Comparison of ENCODE assay signal across 10 cellular contexts in the genomic region with DNA sequence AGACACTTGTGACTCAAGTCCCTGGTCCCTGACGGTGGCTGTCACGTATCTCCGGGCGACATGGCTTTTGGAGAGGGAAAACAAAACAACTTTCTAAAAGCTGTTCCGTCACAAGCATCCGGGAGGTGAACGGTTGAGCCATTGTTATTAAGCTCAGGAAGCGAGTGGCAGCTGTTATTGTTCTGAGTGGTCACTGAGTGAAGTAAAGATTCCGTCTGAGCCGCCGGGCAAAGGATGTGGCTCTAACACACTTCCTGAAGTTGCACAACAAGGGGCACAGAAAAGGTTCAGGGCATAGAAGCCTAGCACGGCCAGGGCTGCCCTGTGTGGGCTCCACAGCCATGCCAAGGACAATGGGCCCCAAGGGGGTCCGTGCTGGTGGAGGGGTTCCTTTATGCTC. TPM values are rescaled to one million over a fixed set of nuclear protein-coding genes. Genes with fewer than 3 reads are reported as not detected.
DNase-seq lines count a peak whose midpoint lies in the region; ATAC-seq, FAIRE-seq and TF ChIP-seq lines count a peak whose summit lies in the region.
"Had no signal": no experiment of that assay in that cellular context is flagged by ENCODE, and none has a peak within 500 bp of the region (broad histone marks: within the 10 kb centered on the region; RNA-seq: fewer than 3 reads in every experiment).

No MANE protein-coding gene starts in this region.

- peak; percentile 72 for DNase-seq in activated CD4-positive, alpha-beta T cell treated with anti-CD3 and anti-CD28 coated beads for 36 hours
- no peak for DNase-seq in activated CD4-positive, alpha-beta T cell treated with anti-CD3 and anti-CD28 coated beads for 1 hour
- peak; percentile 59 for DNase-seq in activated CD4-positive, alpha-beta T cell treated with anti-CD3 and anti-CD28 coated beads, Interleukin-2, amount 10 ng/mL, durations not matched to agents 7 days and 5 days
- DNase-seq in right atrium auricular region (ENCODE audit: low spot score) (peak; percentile 81), NCI-H1417 (lab: John Stamatoyannopoulos, UW) (no peak), D721Med (ENCODE audit: insufficient read length, low spot score) (no peak), SJCRH30 (no peak)

- peak; percentile 5 for ATAC-seq in activated CD4-positive, alpha-beta T cell treated with anti-CD3 and anti-CD28 coated beads for 36 hours
- ATAC-seq: A549 had no signal

- no peaks in the 10 kb centered on the region for H3K9me3 ChIP-seq in right atrium auricular region
- H3K9me3 ChIP-seq in subcutaneous abdominal adipose tissue (ENCODE audit: control insufficient read depth in 5 of 5, low read length in 5 of 5) = no peaks in the 10 kb centered on the region
- H3K9me3 ChIP-seq in SJCRH30 (replicated peaks) = no peaks in the 10 kb centered on the region
- H3K9me3 ChIP-seq: A549 had no signal

- H3K4me3 Mint-ChIP-seq in activated CD4-positive, alpha-beta T cell treated with anti-CD3 and anti-CD28 coated beads for 36 hours = peak overlapping the region; percentile 50
- peak overlapping the region; percentile 65 for H3K4me3 Mint-ChIP-seq in activated CD4-positive, alpha-beta T cell treated with anti-CD3 and anti-CD28 coated beads, Interleukin-2, amount 10 ng/mL, durations not matched to agents 7 days and 5 days

- no peaks in the 10 kb centered on the region for H3K27me3 Mint-ChIP-seq in activated CD4-positive, alpha-beta T cell treated with anti-CD3 and anti-CD28 coated beads for 36 hours
- no peaks in the 10 kb centered on the region for H3K27me3 Mint-ChIP-seq in activated CD4-positive, alpha-beta T cell treated with anti-CD3 and anti-CD28 coated beads, Interleukin-2, amount 10 ng/mL, durations not matched to agents 7 days and 5 days

- no peak for FAIRE-seq in D721Med (lab: Jason Lieb, UNC)
- FAIRE-seq: A549 had no signal

- H3K27me3 ChIP-seq in right atrium auricular region (no peaks in the 10 kb centered on the region), subcutaneous abdominal adipose tissue (ENCODE audit: control insufficient read depth in 5 of 5, insufficient read depth in 4 of 5, low read length in 5 of 5) (no peaks in the 10 kb centered on the region), SJCRH30 (no peaks in the 10 kb centered on the region)

- no peak for TF ChIP-seq CTCF in right atrium auricular region (IDR thresholded peaks at IDR 0.05)
- no peak for TF ChIP-seq CTCF in D721Med (IDR thresholded peaks at IDR 0.05; ENCODE audit: insufficient read depth, missing control alignments)

- peaks cover 0 to 47% of the 10 kb centered on the region in 2 donors for H3K4me1 ChIP-seq in right atrium auricular region
- peaks cover 3 to 81% (median 42%) of the 10 kb centered on the region in 5 donors for H3K4me1 ChIP-seq in subcutaneous abdominal adipose tissue (ENCODE audit: control insufficient read depth in 5 of 5, insufficient read depth in 5 of 5, low read length in 5 of 5)
- peaks cover 7% of the 10 kb centered on the region for H3K4me1 ChIP-seq in SJCRH30
- H3K4me1 ChIP-seq: A549 had no signal

- H3K36me3 Mint-ChIP-seq in activated CD4-positive, alpha-beta T cell treated with anti-CD3 and anti-CD28 coated beads for 36 hours (ENCODE audit: low read depth) = peaks cover 50% of the 10 kb centered on the region
- peaks cover 81% of the 10 kb centered on the region for H3K36me3 Mint-ChIP-seq in activated CD4-positive, alpha-beta T cell treated with anti-CD3 and anti-CD28 coated beads, Interleukin-2, amount 10 ng/mL, durations not matched to agents 7 days and 5 days (ENCODE audit: low read depth)

- H3K27ac ChIP-seq in right atrium auricular region (peak overlapping the region; percentile 68 to 78), subcutaneous abdominal adipose tissue (ENCODE audit: low read depth, low read length) (peak overlapping the region; percentile 77), SJCRH30 (no peak overlapping the region)
- H3K27ac ChIP-seq: A549 had no signal

- peaks cover 79% of the 10 kb centered on the region for H3K4me1 Mint-ChIP-seq in activated CD4-positive, alpha-beta T cell treated with anti-CD3 and anti-CD28 coated beads for 36 hours
- H3K4me1 Mint-ChIP-seq in activated CD4-positive, alpha-beta T cell treated with anti-CD3 and anti-CD28 coated beads, Interleukin-2, amount 10 ng/mL, durations not matched to agents 7 days and 5 days = peaks cover 79% of the 10 kb centered on the region

- POLR2A ChIA-PET in activated CD4-positive, alpha-beta T cell treated with anti-CD3 and anti-CD28 coated beads for 36 hours (lab: Charles Lee) = interaction anchor here (1.0 to 1.3 kb wide), 2 partner anchors 16 to 24 kb away, joined by 3 to 9 read pairs; a partner anchor contains a TSS
- POLR2A ChIA-PET in activated CD4-positive, alpha-beta T cell treated with anti-CD3 and anti-CD28 coated beads, Interleukin-2, amount 10 ng/mL, durations not matched to agents 7 days and 5 days (lab: Charles Lee) = no interaction called here

- CTCF ChIA-PET in activated CD4-positive, alpha-beta T cell treated with anti-CD3 and anti-CD28 coated beads for 36 hours (lab: Charles Lee) = no interaction called here
- CTCF ChIA-PET in activated CD4-positive, alpha-beta T cell treated with anti-CD3 and anti-CD28 coated beads, Interleukin-2, amount 10 ng/mL, durations not matched to agents 7 days and 5 days (lab: Charles Lee) = interaction anchor here (0.6 to 7.9 kb wide), 6 partner anchors 9 to 183 kb away, joined by 3 to 57 read pairs (median 4); a partner anchor contains a TSS

- H3K4me3 ChIP-seq in right atrium auricular region (no peak overlapping the region), subcutaneous abdominal adipose tissue (ENCODE audit: low read depth in 1 of 5, low read length in 5 of 5) (no peak overlapping the region), SJCRH30 (no peak overlapping the region)
- H3K4me3 ChIP-seq: A549 had no signal

- H3K27ac Mint-ChIP-seq in activated CD4-positive, alpha-beta T cell treated with anti-CD3 and anti-CD28 coated beads for 36 hours = peak overlapping the region; percentile 87
- peak overlapping the region; percentile 88 for H3K27ac Mint-ChIP-seq in activated CD4-positive, alpha-beta T cell treated with anti-CD3 and anti-CD28 coated beads, Interleukin-2, amount 10 ng/mL, durations not matched to agents 7 days and 5 days

- intact Hi-C loops in activated CD4-positive, alpha-beta T cell treated with anti-CD3 and anti-CD28 coated beads for 36 hours (cut with DNase I, micrococcal nuclease) = loop anchor here in 1 of 2 experiments (5.0 to 10.0 kb wide), 4 partner anchors 148 to 1300 kb away; a partner anchor contains a TSS

- H3K9me3 Mint-ChIP-seq in activated CD4-positive, alpha-beta T cell treated with anti-CD3 and anti-CD28 coated beads for 36 hours (ENCODE audit: low read depth) = no peaks in the 10 kb centered on the region
- no peaks in the 10 kb centered on the region for H3K9me3 Mint-ChIP-seq in activated CD4-positive, alpha-beta T cell treated with anti-CD3 and anti-CD28 coated beads, Interleukin-2, amount 10 ng/mL, durations not matched to agents 7 days and 5 days

- H3K9ac ChIP-seq in subcutaneous abdominal adipose tissue (ENCODE audit: low read length in 5 of 5) = no peak overlapping the region

- no peaks in the 10 kb centered on the region for H3K36me3 ChIP-seq in right atrium auricular region
- H3K36me3 ChIP-seq in subcutaneous abdominal adipose tissue (ENCODE audit: control insufficient read depth in 5 of 5, insufficient read depth in 5 of 5, low read length in 5 of 5) = peaks cover 0 to 12% (median 9%) of the 10 kb centered on the region in 5 donors
- H3K36me3 ChIP-seq in SJCRH30 = no peaks in the 10 kb centered on the region

RNA-seq across cellular contexts. Expression of a gene that starts 24.3 kb away (rescaled TPM):
- 10 to 100 TPM; 40.5 to 53.4 TPM for total RNA-seq in activated CD4-positive, alpha-beta T cell treated with anti-CD3 and anti-CD28 coated beads for 36 hours
- total RNA-seq in activated CD4-positive, alpha-beta T cell treated with anti-CD3 and anti-CD28 coated beads, Interleukin-2, amount 10 ng/mL, durations not matched to agents 7 days and 5 days = 100 to 1,000 TPM; 121 to 138 TPM
- 1 to 10 TPM; 2.9 to 7.0 TPM for total RNA-seq in right atrium auricular region
- total RNA-seq in SJCRH30 (2014; rRNA removed; shearing (Covaris generic)) = 0.47 and 0.68 TPM in 2 replicates
- total RNA-seq: M059J had no signal

RNA-seq across cellular contexts. Expression of a gene that starts 52.0 kb away (rescaled TPM):
- not detected for total RNA-seq in activated CD4-positive, alpha-beta T cell treated with anti-CD3 and anti-CD28 coated beads for 36 hours
- not detected for total RNA-seq in activated CD4-positive, alpha-beta T cell treated with anti-CD3 and anti-CD28 coated beads, Interleukin-2, amount 10 ng/mL, durations not matched to agents 7 days and 5 days
- not detected for total RNA-seq in right atrium auricular region
- total RNA-seq in SJCRH30 (2014; rRNA removed; shearing (Covaris generic)) = not detected in 2 replicates
- total RNA-seq: M059J had no signal

Comparison
In these comparisons a context has a peak if more than half of its experiments do, and no peak if none do; other contexts are left out.
1. DNase-seq: peak in activated CD4-positive, alpha-beta T cell treated with anti-CD3 and anti-CD28 coated beads for 36 hours (single experiment), activated CD4-positive, alpha-beta T cell treated with anti-CD3 and anti-CD28 coated beads, Interleukin-2, amount 10 ng/mL, durations not matched to agents 7 days and 5 days (single experiment) and right atrium auricular region (single experiment); none in activated CD4-positive, alpha-beta T cell treated with anti-CD3 and anti-CD28 coated beads for 1 hour (single experiment), NCI-H1417 (0 of 3), D721Med (single experiment) and SJCRH30 (0 of 2).
2. RNA of a gene that starts 24.3 kb away (total RNA-seq): 121 to 138 TPM in activated CD4-positive, alpha-beta T cell treated with anti-CD3 and anti-CD28 coated beads, Interleukin-2, amount 10 ng/mL, durations not matched to agents 7 days and 5 days and 40.5 to 53.4 TPM in activated CD4-positive, alpha-beta T cell treated with anti-CD3 and anti-CD28 coated beads for 36 hours; 2.9 to 7.0 TPM in right atrium auricular region and 0.47 to 0.68 TPM in SJCRH30; every median in the first group is over 4 times any median in the second.